In the genomic region with DNA sequence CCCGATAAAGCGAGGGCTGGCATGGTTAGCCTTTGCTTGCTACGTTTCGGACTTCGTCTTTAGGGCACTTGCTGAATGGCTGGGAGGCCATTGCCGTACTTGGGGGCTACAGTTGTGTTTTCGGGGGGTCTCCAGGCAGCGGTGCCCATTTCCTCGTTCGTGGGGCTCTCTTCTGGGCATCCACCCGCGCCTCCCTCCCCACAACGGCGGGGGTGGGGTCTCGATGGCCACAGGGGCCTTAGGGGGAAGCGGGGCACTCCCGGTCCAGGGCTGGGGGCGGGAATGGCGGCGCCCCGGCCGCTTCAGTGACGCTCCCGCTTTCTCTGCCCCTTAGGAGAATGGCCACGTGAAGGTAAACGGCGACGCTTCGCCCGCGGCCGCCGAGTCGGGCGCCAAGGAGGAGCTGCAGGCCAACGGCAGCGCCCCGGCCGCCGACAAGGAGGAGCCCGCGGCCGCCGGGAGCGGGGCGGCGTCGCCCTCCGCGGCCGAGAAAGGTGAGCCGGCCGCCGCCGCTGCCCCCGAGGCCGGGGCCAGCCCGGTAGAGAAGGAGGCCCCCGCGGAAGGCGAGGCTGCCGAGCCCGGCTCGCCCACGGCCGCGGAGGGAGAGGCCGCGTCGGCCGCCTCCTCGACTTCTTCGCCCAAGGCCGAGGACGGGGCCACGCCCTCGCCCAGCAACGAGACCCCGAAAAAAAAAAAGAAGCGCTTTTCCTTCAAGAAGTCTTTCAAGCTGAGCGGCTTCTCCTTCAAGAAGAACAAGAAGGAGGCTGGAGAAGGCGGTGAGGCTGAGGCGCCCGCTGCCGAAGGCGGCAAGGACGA, we compare ENCODE assay signal across 1 cellular context.
A peak's percentile ranks its signal among the peaks of the same experiment; 100 is the strongest.
TF ChIP-seq lines count a peak whose summit lies in the region.

No MANE protein-coding gene starts in this region.

TF ChIP-seq in HEK293, 187 proteins besides CTCF, POLR2A, EP300 and RAD21 (continued from another document):
- TF ChIP-seq, protein P1, sequence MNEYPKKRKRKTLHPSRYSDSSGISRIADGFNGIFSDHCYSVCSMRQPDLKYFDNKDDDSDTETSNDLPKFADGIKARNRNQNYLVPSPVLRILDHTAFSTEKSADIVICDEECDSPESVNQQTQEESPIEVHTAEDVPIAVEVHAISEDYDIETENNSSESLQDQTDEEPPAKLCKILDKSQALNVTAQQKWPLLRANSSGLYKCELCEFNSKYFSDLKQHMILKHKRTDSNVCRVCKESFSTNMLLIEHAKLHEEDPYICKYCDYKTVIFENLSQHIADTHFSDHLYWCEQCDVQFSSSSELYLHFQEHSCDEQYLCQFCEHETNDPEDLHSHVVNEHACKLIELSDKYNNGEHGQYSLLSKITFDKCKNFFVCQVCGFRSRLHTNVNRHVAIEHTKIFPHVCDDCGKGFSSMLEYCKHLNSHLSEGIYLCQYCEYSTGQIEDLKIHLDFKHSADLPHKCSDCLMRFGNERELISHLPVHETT (tag by site-specific recombination; IDR thresholded peaks at IDR 0.05), result no peak
- TF ChIP-seq ZNF266 (tag by site-specific recombination; IDR thresholded peaks at IDR 0.05; ENCODE audit: low read depth), result no peak
- TF ChIP-seq GLI4 (tag by site-specific recombination; IDR thresholded peaks at IDR 0.05), result peak; percentile 32; the same call in 1 of the 2 replicates
- peak; percentile 75; the same call in 1 of the 2 replicates for TF ChIP-seq ZBTB10 (tag by site-specific recombination; IDR thresholded peaks at IDR 0.05)
- 0 out of 2 replicates have a peak, but pooled peaks have one; percentile 17 for TF ChIP-seq ZFHX2 (tag by site-specific recombination; conservative IDR thresholded peaks at IDR 0.05)
- 0 out of 2 replicates have a peak, but pooled peaks have one; percentile 3 for TF ChIP-seq ZNF76 (tag by site-specific recombination; IDR thresholded peaks at IDR 0.05; ENCODE audit: borderline replicate concordance, low read depth)
- 0 out of 2 replicates have a peak, but pooled peaks have one; percentile 6 for TF ChIP-seq ZNF2 (tag by site-specific recombination; IDR thresholded peaks at IDR 0.05)
- TF ChIP-seq ZNF610 (tag by site-specific recombination; IDR thresholded peaks at IDR 0.05; ENCODE audit: borderline replicate concordance), result peak; percentile 8; the same call in 1 of the 2 replicates
- TF ChIP-seq ZBTB48 (tag by site-specific recombination; IDR thresholded peaks at IDR 0.05), result peak; percentile 63; the same call in 1 of the 2 replicates
- TF ChIP-seq MEIS1 (CRISPR knock-in tag; IDR thresholded peaks at IDR 0.05; ENCODE audit: borderline replicate concordance), result no peak
- peak; percentile 44; the same call in 1 of the 2 replicates for TF ChIP-seq YY1 (tag by site-specific recombination; IDR thresholded peaks at IDR 0.05)
- 0 out of 2 replicates have a peak, but pooled peaks have one; percentile 11 for TF ChIP-seq KLF7 (tag by site-specific recombination; IDR thresholded peaks at IDR 0.05; ENCODE audit: borderline replicate concordance)
- TF ChIP-seq SP7 (tag by site-specific recombination; IDR thresholded peaks at IDR 0.05), result no peak
